In genomic region chr11:125874556-125875124, GRCh38 we compare ENCODE assay signal across 8 cellular contexts. TPM values are rescaled to one million over a fixed set of nuclear protein-coding genes. Genes with fewer than 3 reads are reported as not detected.
DNase-seq lines count a peak whose midpoint lies in the region; ATAC-seq and TF ChIP-seq lines count a peak whose summit lies in the region.

No MANE protein-coding gene starts in this region.

- H3K4me2 ChIP-seq in Loucy (ENCODE audit: low read depth, low read length, poor library complexity, severe bottlenecking) = no peak overlapping the region
- H3K4me2 ChIP-seq in smooth muscle cell = peak overlapping the region; percentile 75

- H3K9me3 ChIP-seq in Loucy (ENCODE audit: insufficient read depth, low read depth, low read length) = no peaks in the 10 kb centered on the region
- H3K9me3 ChIP-seq in body of pancreas = no peaks in the 10 kb centered on the region
- H3K9me3 ChIP-seq in iPS-15b (ENCODE audit: control insufficient read depth, insufficient read depth, low read length) = peaks cover 4% of the 10 kb centered on the region
- H3K9me3 ChIP-seq in smooth muscle cell (replicated peaks; ENCODE audit: low read depth) = no peaks in the 10 kb centered on the region

- H3K27me3 ChIP-seq in Loucy (ENCODE audit: insufficient read depth, low read length, poor library complexity, severe bottlenecking) (no peaks in the 10 kb centered on the region), body of pancreas (no peaks in the 10 kb centered on the region), iPS-15b (ENCODE audit: control insufficient read depth, insufficient read depth, low read length) (peaks cover 8% of the 10 kb centered on the region), smooth muscle cell (ENCODE audit: low read depth) (no peaks in the 10 kb centered on the region)

- H4K20me1 ChIP-seq in Loucy (ENCODE audit: insufficient read depth, low read length, poor library complexity, severe bottlenecking) = no peaks in the 10 kb centered on the region
- H4K20me1 ChIP-seq in smooth muscle cell (ENCODE audit: low read depth) = no peaks in the 10 kb centered on the region

- H3K27ac ChIP-seq in body of pancreas (no peak overlapping the region), smooth muscle cell (ENCODE audit: low read depth) (no peak overlapping the region)

- no peak overlapping the region for H3K9ac ChIP-seq in Loucy (ENCODE audit: low read depth, low read length, poor library complexity, severe bottlenecking)
- no peak overlapping the region for H3K9ac ChIP-seq in iPS-15b (ENCODE audit: low read depth, low read length)
- no peak overlapping the region for H3K9ac ChIP-seq in smooth muscle cell (ENCODE audit: low read depth)

- intact Hi-C loops in body of pancreas (cut with DNase I) = no loop called here

- H3F3A ChIP-seq in Loucy (ENCODE audit: low read depth) (no peaks in the 10 kb centered on the region), smooth muscle cell (ENCODE audit: low read depth) (no peaks in the 10 kb centered on the region)

- DNase-seq in EL (peak; percentile 67), SHP77 treated with DMSO at 0.1 percent for 48 hours (lab: John Stamatoyannopoulos, UW) (peak; percentile 80), body of pancreas (peak; percentile 55 to 67 (median 62)), smooth muscle cell (lab: John Stamatoyannopoulos, UW; ENCODE audit: unreplicated experiment) (no peak), mesenteric fat pad (ENCODE audit: low spot score) (no peak)

- H2AFZ ChIP-seq in Loucy (ENCODE audit: low read length) = peak overlapping the region; percentile 63
- H2AFZ ChIP-seq in smooth muscle cell (ENCODE audit: low read depth) = no peak overlapping the region

- 11 to 12% methylated on average over 8 of the region's 8 CpGs for WGBS in body of pancreas, 2 donors
- WGBS in smooth muscle cell (ENCODE audit: low lambda C conversion rate) = 11% methylated on average over 8 of the region's 8 CpGs

- no peaks in the 10 kb centered on the region for H3K9me2 ChIP-seq in Loucy (replicated peaks; ENCODE audit: low read depth, low read length)

- TF ChIP-seq POLR2A in body of pancreas (IDR thresholded peaks at IDR 0.05) = no peak

- H3K4me1 ChIP-seq in Loucy (ENCODE audit: insufficient read depth, low read length, poor library complexity, severe bottlenecking) (no peaks in the 10 kb centered on the region), body of pancreas (no peaks in the 10 kb centered on the region), iPS-15b (ENCODE audit: control insufficient read depth, insufficient read depth, low read length) (no peaks in the 10 kb centered on the region), smooth muscle cell (ENCODE audit: low read depth) (no peaks in the 10 kb centered on the region)

- H3K4me3 ChIP-seq in Loucy (ENCODE audit: low read length, poor library complexity, severe bottlenecking) = no peak overlapping the region
- H3K4me3 ChIP-seq in body of pancreas = no peak overlapping the region
- H3K4me3 ChIP-seq in iPS-15b (ENCODE audit: low read depth, low read length) = peak overlapping the region; percentile 20
- H3K4me3 ChIP-seq in smooth muscle cell = peak overlapping the region; percentile 29

- H3K36me3 ChIP-seq in Loucy (ENCODE audit: insufficient read depth, low read length) = no peaks in the 10 kb centered on the region
- no peaks in the 10 kb centered on the region for H3K36me3 ChIP-seq in body of pancreas (replicated peaks in 1 of 2; ENCODE audit: insufficient read depth in 1 of 2, low read depth in 2 of 2)
- H3K36me3 ChIP-seq in iPS-15b (ENCODE audit: control insufficient read depth, insufficient read depth, low read length) = no peaks in the 10 kb centered on the region
- H3K36me3 ChIP-seq in smooth muscle cell (ENCODE audit: low read depth) = no peaks in the 10 kb centered on the region

- TF ChIP-seq CTCF in Loucy (conservative IDR thresholded peaks at IDR 0.05; ENCODE audit: low read length) = peak; percentile 83
- TF ChIP-seq CTCF in body of pancreas (IDR thresholded peaks at IDR 0.05) = peak; percentile 42 to 81 (median 70)
- peak; percentile 73 for TF ChIP-seq CTCF in smooth muscle cell (IDR thresholded peaks at IDR 0.05; ENCODE audit: borderline replicate concordance, insufficient read depth, poor library complexity, severe bottlenecking)

- H3K79me2 ChIP-seq in Loucy (ENCODE audit: insufficient read depth, low read length) = no peaks in the 10 kb centered on the region
- no peaks in the 10 kb centered on the region for H3K79me2 ChIP-seq in smooth muscle cell (ENCODE audit: low read depth)

- ATAC-seq in GM21619 (IDR thresholded peaks at IDR 0.05; ENCODE audit: unreplicated experiment) (peak; percentile 90), body of pancreas (peak; percentile 88)

RNA-seq across cellular contexts. Expression of gene HYLS1, which starts 12.8 kb away (rescaled TPM):
- total RNA-seq in body of pancreas = 1 to 10 TPM in 1 of 2 donors, under 1 TPM in 1; 0.33 to 1.3 TPM
- 2.3 and 6.4 TPM in 2 replicates for total RNA-seq in smooth muscle cell
- 2.6 and 4.1 TPM in 2 replicates for polyA plus RNA-seq in smooth muscle cell
- 3.7 TPM for total RNA-seq in mesenteric fat pad

RNA-seq across cellular contexts. Expression of gene PUS3, which starts 28.4 kb away (rescaled TPM):
- 1 to 10 TPM; 1.6 to 9.6 TPM for total RNA-seq in body of pancreas
- 10.9 and 20.3 TPM in 2 replicates for total RNA-seq in smooth muscle cell
- polyA plus RNA-seq in smooth muscle cell = 9.9 and 12.2 TPM in 2 replicates
- total RNA-seq in mesenteric fat pad = 12.1 TPM

RNA-seq across cellular contexts. Expression of gene DDX25, which starts 29.7 kb away (rescaled TPM):
- total RNA-seq in body of pancreas (under 1 TPM in 1 of 2 donors, not detected in 1; 0.26 TPM), smooth muscle cell (0.09 TPM in 1 of 2 replicates, not detected in the other), mesenteric fat pad (not detected)
- 0.12 TPM in 1 of 2 replicates, not detected in the other for polyA plus RNA-seq in smooth muscle cell

RNA-seq across cellular contexts. Expression of gene PATE4, which starts 41.5 kb away (rescaled TPM):
- total RNA-seq in body of pancreas (not detected), smooth muscle cell (not detected in 2 replicates), mesenteric fat pad (not detected)
- polyA plus RNA-seq in smooth muscle cell = not detected in 2 replicates

Comparison
In these comparisons a context has a peak if more than half of its experiments do, and no peak if none do; other contexts are left out.
1. DNase-seq: peak in EL (single experiment), SHP77 treated with DMSO at 0.1 percent for 48 hours (single experiment) and body of pancreas (4 of 4); none in smooth muscle cell (single experiment) and mesenteric fat pad (single experiment).
2. H3K4me3 ChIP-seq: peak in iPS-15b (single experiment) and smooth muscle cell (single experiment); none in Loucy (single experiment) and body of pancreas (0 of 2).
3. Peak in every context shown above with its lines, with median percentiles within 50 percentile points of each other: CTCF ChIP-seq.